In the genomic region with DNA sequence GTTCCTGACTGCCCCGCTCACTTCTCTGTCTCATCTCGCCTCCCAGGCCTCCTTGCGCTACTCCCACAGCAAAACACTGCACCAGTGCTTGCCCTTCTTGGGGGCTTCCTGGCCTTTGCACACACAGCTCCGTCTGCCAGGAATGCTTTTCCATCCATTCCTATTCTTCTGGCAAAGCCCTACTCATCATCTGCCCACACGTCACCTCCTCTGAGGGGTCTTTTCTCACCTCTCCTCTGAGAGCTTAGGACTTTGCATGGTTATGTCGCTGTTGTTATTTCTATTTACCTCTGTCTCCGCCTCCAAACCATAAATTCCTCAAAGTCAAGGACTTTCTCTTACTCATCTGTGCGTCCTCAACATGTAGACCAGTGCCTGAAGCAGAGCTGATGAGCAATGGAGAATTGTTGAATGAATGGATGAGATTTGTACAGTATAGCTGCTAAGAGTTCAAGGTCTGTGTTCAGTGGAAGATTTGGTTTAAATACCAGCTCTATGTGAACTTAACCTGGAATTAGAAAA, we compare ENCODE assay signal across 1 cellular context.
TF ChIP-seq lines count a peak whose summit lies in the region.

No MANE protein-coding gene starts in this region.

TF ChIP-seq in H1, 55 proteins besides CTCF, POLR2A, EP300 and RAD21:
- no peak for TF ChIP-seq PHF8 (conservative IDR thresholded peaks at IDR 0.05; ENCODE audit: low read depth, low read length)
- TF ChIP-seq TCF12 (IDR thresholded peaks at IDR 0.05; ENCODE audit: low read depth, low read length) = no peak
- no peak for TF ChIP-seq SP2 (IDR thresholded peaks at IDR 0.05; ENCODE audit: low read length)
- TF ChIP-seq FOSL1 (IDR thresholded peaks at IDR 0.05; ENCODE audit: insufficient read depth, low read depth, low read length) = no peak
- TF ChIP-seq NANOG (IDR thresholded peaks at IDR 0.05; ENCODE audit: insufficient read depth, low read depth, low read length, poor library complexity, severe bottlenecking) = no peak
- TF ChIP-seq CTBP2 (IDR thresholded peaks at IDR 0.05; ENCODE audit: borderline replicate concordance, insufficient read depth, insufficient read length, low read length) = no peak
- no peak for TF ChIP-seq KDM5A (IDR thresholded peaks at IDR 0.05; ENCODE audit: low read length)
- no peak for TF ChIP-seq TAF7 (optimal IDR thresholded peaks at IDR 0.05; ENCODE audit: borderline replicate concordance, low read depth, low read length)
- no peak for TF ChIP-seq CREB1 (IDR thresholded peaks at IDR 0.05)
- TF ChIP-seq RXRA (IDR thresholded peaks at IDR 0.05; ENCODE audit: insufficient read depth, low read depth, low read length) = no peak
- TF ChIP-seq E2F6 (IDR thresholded peaks at IDR 0.05) = no peak
- TF ChIP-seq CHD2 (IDR thresholded peaks at IDR 0.05; ENCODE audit: low read length) = no peak
- no peak for TF ChIP-seq GTF2F1 (IDR thresholded peaks at IDR 0.05; ENCODE audit: borderline replicate concordance, low read depth, low read length)
